14 cellular contexts compared by ENCODE assay signal in the genomic region with DNA sequence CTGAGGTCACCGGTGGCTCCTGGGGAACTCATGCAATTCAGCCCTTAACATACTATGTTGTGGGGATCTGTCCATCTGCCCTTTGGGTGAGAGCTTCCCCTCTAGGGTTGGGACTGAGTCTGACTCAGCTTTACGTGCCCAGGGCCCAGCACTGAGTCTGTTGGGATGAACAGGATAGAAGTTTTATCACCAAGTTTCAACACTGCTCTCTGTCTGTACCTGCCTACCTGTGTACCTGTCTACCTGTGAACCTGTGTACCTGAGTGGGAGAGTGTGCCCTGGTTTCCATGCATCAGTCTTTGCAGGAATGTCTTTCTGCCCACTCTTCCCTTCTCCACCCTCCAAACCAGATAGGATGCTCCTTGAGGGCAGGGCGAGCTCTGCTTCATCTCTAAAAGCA.
DNase-seq lines count a peak whose midpoint lies in the region; ATAC-seq, FAIRE-seq and TF ChIP-seq lines count a peak whose summit lies in the region.
"Had no signal": no experiment of that assay in that cellular context is flagged by ENCODE, and none has a peak within 500 bp of the region (broad histone marks: within the 10 kb centered on the region; RNA-seq: fewer than 3 reads in every experiment).

No MANE protein-coding gene starts in this region.

- in situ Hi-C loops in K562 (cut with MboI), result no loop called here

- BruUV-seq in K562 (replicated peaks; lab: Mats Ljungman, UMichigan), result no TSS peak

- peaks cover 76% of the 10 kb centered on the region for H3K27me3 Mint-ChIP-seq in progenitor cell of endocrine pancreas
- H3K27me3 Mint-ChIP-seq in activated naive CD4-positive, alpha-beta T cell treated with anti-CD3 and anti-CD28 coated beads, Interleukin-2, amount 10 ng/mL, durations not matched to agents 7 days and 5 days, result peaks cover 99% of the 10 kb centered on the region

- 0 out of 2 replicates have a peak, but pooled peaks cover 14% of the 10 kb centered on the region for H4K20me1 ChIP-seq in K562 (replicated peaks; ENCODE audit: control insufficient read depth, insufficient read depth, low read length)

- no peak overlapping the region for H3K9ac ChIP-seq in K562 (ENCODE audit: insufficient read depth in 1 of 2, low read depth in 2 of 2, low read length in 2 of 2)
- H3K9ac ChIP-seq: GM23248 had no signal

- no peaks in the 10 kb centered on the region for H3K79me2 ChIP-seq in K562 (ENCODE audit: control insufficient read depth, insufficient read depth, low read length)

- H3K4me1 ChIP-seq in RWPE2 (ENCODE audit: insufficient read depth, poor library complexity, severe bottlenecking) (peaks cover 22% of the 10 kb centered on the region), K562 (replicated peaks in 1 of 2; ENCODE audit: control insufficient read depth in 2 of 2, insufficient read depth in 2 of 2, low read length in 2 of 2) (peaks cover 0 to 6% of the 10 kb centered on the region in 2 experiments; a peak in 1 of 5 replicates)
- H3K4me1 ChIP-seq: BE2C had no signal

- no peak for DNase-seq in RWPE2 (ENCODE audit: low spot score)
- DNase-seq in K562 (ENCODE audit: extremely low read depth in 1 of 4, low spot score in 3 of 4), result no peak
- DNase-seq in epithelial cell of prostate (ENCODE audit: low read depth, low spot score), result no peak
- DNase-seq in progenitor cell of endocrine pancreas (ENCODE audit: low spot score, unreplicated experiment), result no peak
- no peak for DNase-seq in middle frontal gyrus (ENCODE audit: extremely low spot score, low spot score)
- no peak for DNase-seq in activated naive CD4-positive, alpha-beta T cell treated with anti-CD3 and anti-CD28 coated beads, Interleukin-2, amount 10 ng/mL, durations not matched to agents 7 days and 5 days
- DNase-seq: BE2C; CD4-positive, alpha-beta memory T cell; DMS79; GM23248 had no signal

- peak overlapping the region; percentile 73 for H3K27ac Mint-ChIP-seq in progenitor cell of endocrine pancreas
- no peak overlapping the region for H3K27ac Mint-ChIP-seq in activated naive CD4-positive, alpha-beta T cell treated with anti-CD3 and anti-CD28 coated beads, Interleukin-2, amount 10 ng/mL, durations not matched to agents 7 days and 5 days
- H3K27ac Mint-ChIP-seq: CD4-positive, alpha-beta memory T cell had no signal

- no peak overlapping the region for H3K4me2 ChIP-seq in K562 (ENCODE audit: insufficient read depth, low read length)

- no peaks in the 10 kb centered on the region for H3K36me3 ChIP-seq in RWPE2 (ENCODE audit: low read depth)
- H3K36me3 ChIP-seq in K562 (ENCODE audit: control insufficient read depth, insufficient read depth, low read length), result no peaks in the 10 kb centered on the region
- H3K36me3 ChIP-seq: BE2C had no signal

- no peak overlapping the region for H3K4me3 Mint-ChIP-seq in progenitor cell of endocrine pancreas (ENCODE audit: low read depth)
- no peak overlapping the region for H3K4me3 Mint-ChIP-seq in activated naive CD4-positive, alpha-beta T cell treated with anti-CD3 and anti-CD28 coated beads, Interleukin-2, amount 10 ng/mL, durations not matched to agents 7 days and 5 days
- H3K4me3 Mint-ChIP-seq: CD4-positive, alpha-beta memory T cell had no signal

- no peaks in the 10 kb centered on the region for H3K9me3 Mint-ChIP-seq in progenitor cell of endocrine pancreas (ENCODE audit: low read depth)
- H3K9me3 Mint-ChIP-seq in activated naive CD4-positive, alpha-beta T cell treated with anti-CD3 and anti-CD28 coated beads, Interleukin-2, amount 10 ng/mL, durations not matched to agents 7 days and 5 days, result no peaks in the 10 kb centered on the region
- H3K9me3 Mint-ChIP-seq: CD4-positive, alpha-beta memory T cell had no signal

- H3K4me3 ChIP-seq in RWPE2 (ENCODE audit: severe bottlenecking), result no peak overlapping the region
- H3K4me3 ChIP-seq in K562, result no peak overlapping the region
- H3K4me3 ChIP-seq: GM23248 had no signal

- no peaks in the 10 kb centered on the region for H3K27me3 ChIP-seq in RWPE2 (ENCODE audit: insufficient read depth, poor library complexity, severe bottlenecking)
- H3K27me3 ChIP-seq in K562 (ENCODE audit: control insufficient read depth in 2 of 2, insufficient read depth in 2 of 2, low read length in 2 of 2), result peaks cover 69 to 86% of the 10 kb centered on the region in 2 experiments

- FAIRE-seq in K562 (lab: Jason Lieb, UNC), result no peak
- FAIRE-seq: A204.1, GM12891 had no signal

- ATAC-seq in RWPE2 (ENCODE audit: low read depth), result peak; percentile 36
- no peak for ATAC-seq in K562
- no peak for ATAC-seq in HG02973 (IDR thresholded peaks at IDR 0.05; ENCODE audit: unreplicated experiment)

- TF ChIP-seq EP300 in K562 (IDR thresholded peaks at IDR 0.05; ENCODE audit: low read length), result no peak

- H3K4me1 Mint-ChIP-seq in progenitor cell of endocrine pancreas (ENCODE audit: low read depth), result peaks cover 21% of the 10 kb centered on the region
- no peaks in the 10 kb centered on the region for H3K4me1 Mint-ChIP-seq in activated naive CD4-positive, alpha-beta T cell treated with anti-CD3 and anti-CD28 coated beads, Interleukin-2, amount 10 ng/mL, durations not matched to agents 7 days and 5 days
- H3K4me1 Mint-ChIP-seq: CD4-positive, alpha-beta memory T cell had no signal

- TF ChIP-seq CTCF in RWPE2 (IDR thresholded peaks at IDR 0.05; ENCODE audit: poor library complexity, severe bottlenecking), result no peak
- no peak for TF ChIP-seq CTCF in K562 (IDR thresholded peaks at IDR 0.05 in 2 of 3, conservative IDR thresholded peaks at IDR 0.05 in 1 of 3; ENCODE audit: insufficient read depth in 2 of 3, low read depth in 1 of 3, low read length in 3 of 3)
- TF ChIP-seq CTCF in progenitor cell of endocrine pancreas (IDR thresholded peaks at IDR 0.05; ENCODE audit: unreplicated experiment), result no peak

- TF ChIP-seq RAD21 in K562 (CRISPR knock-in tag; conservative IDR thresholded peaks at IDR 0.05 in 1 of 2, IDR thresholded peaks at IDR 0.05 in 1 of 2), result no peak

- POLR2A ChIA-PET in K562 (lab: Yijun Ruan, JAX), result interaction anchor here (0.6 to 1.0 kb wide), 3 partner anchors 158 to 694 kb away, joined by 3 read pairs; no protein-coding TSS in a partner anchor

- H3K9me3 ChIP-seq in RWPE2 (ENCODE audit: severe bottlenecking) (no peaks in the 10 kb centered on the region), K562 (replicated peaks; ENCODE audit: control insufficient read depth, insufficient read depth, low read depth, low read length) (no peaks in the 10 kb centered on the region)
- H3K9me3 ChIP-seq: BE2C had no signal

- peak overlapping the region; percentile 60 for H3K27ac ChIP-seq in RWPE2 (ENCODE audit: poor library complexity, severe bottlenecking)
- H3K27ac ChIP-seq in K562 (ENCODE audit: extremely low read depth, low read depth, low read length), result no peak overlapping the region
- peak overlapping the region; percentile 3 for H3K27ac ChIP-seq in epithelial cell of prostate
- H3K27ac ChIP-seq: C4-2B, GM23248 had no signal

- CTCF ChIA-PET in K562 (lab: Yijun Ruan, JAX; ENCODE audit: low intra/inter-chr PET ratio), result no interaction called here
- CTCF ChIA-PET in activated naive CD4-positive, alpha-beta T cell treated with anti-CD3 and anti-CD28 coated beads, Interleukin-2, amount 10 ng/mL, durations not matched to agents 7 days and 5 days (lab: Charles Lee), result no interaction called here

- intact Hi-C loops in K562 (cut with micrococcal nuclease), result no loop called here

- H3K9me1 ChIP-seq in K562 (ENCODE audit: control insufficient read depth, insufficient read depth, low read length), result peaks cover 3% of the 10 kb centered on the region

- no peak for TF ChIP-seq POLR2A in K562 (conservative IDR thresholded peaks at IDR 0.05)

- WGBS in K562 (ENCODE audit: insufficient coverage, low coverage, missing lambda C conversion rate), result 0% methylated on average over 3 of the region's 3 CpGs

- no peak overlapping the region for H2AFZ ChIP-seq in K562 (ENCODE audit: low read depth, low read length)
- H2AFZ ChIP-seq: GM23248 had no signal

- H3K36me3 Mint-ChIP-seq in progenitor cell of endocrine pancreas (ENCODE audit: insufficient read depth), result no peaks in the 10 kb centered on the region
- no peaks in the 10 kb centered on the region for H3K36me3 Mint-ChIP-seq in activated naive CD4-positive, alpha-beta T cell treated with anti-CD3 and anti-CD28 coated beads, Interleukin-2, amount 10 ng/mL, durations not matched to agents 7 days and 5 days
- H3K36me3 Mint-ChIP-seq: CD4-positive, alpha-beta memory T cell had no signal
